Comparison of ENCODE assay signal across 19 cellular contexts in genomic region chr1:3940911-3941310, GRCh38. TPM values are rescaled to one million over a fixed set of nuclear protein-coding genes. Genes with fewer than 3 reads are reported as not detected.
DNase-seq lines count a peak whose midpoint lies in the region; ATAC-seq lines count a peak whose summit lies in the region.
"Had no signal": no experiment of that assay in that cellular context is flagged by ENCODE, and none has a peak within 500 bp of the region (broad histone marks: within the 10 kb centered on the region; RNA-seq: fewer than 3 reads in every experiment).

No MANE protein-coding gene starts in this region.

- H3K27me3 Mint-ChIP-seq in T-helper 17 cell = peaks cover 38% of the 10 kb centered on the region

- H3K9me3 ChIP-seq in T-helper 17 cell (ENCODE audit: control insufficient read depth, low read length, poor library complexity, severe bottlenecking) = no peaks in the 10 kb centered on the region

- H3K36me3 Mint-ChIP-seq in T-helper 17 cell (ENCODE audit: low read depth) = no peaks in the 10 kb centered on the region
- H3K36me3 Mint-ChIP-seq: CD8-positive, alpha-beta T cell; IgD-negative memory B cell had no signal

- peak; percentile 69 for DNase-seq in DMS53 (lab: John Stamatoyannopoulos, UW)
- no peak for DNase-seq in T-helper 17 cell
- peak; percentile 5 for DNase-seq in inferior parietal cortex (ENCODE audit: extremely low spot score)
- DNase-seq in superior temporal gyrus (ENCODE audit: extremely low spot score) = peak; percentile 12
- no peak for DNase-seq in activated CD8-positive, alpha-beta memory T cell treated with anti-CD3 and anti-CD28 coated beads for 24 hours
- no peak for DNase-seq in epidermal melanocyte (ENCODE audit: insufficient read length, low spot score)
- DNase-seq in NOMO-1 treated with dmso at 0.1 percent for 144 hours (lab: John Stamatoyannopoulos, UW; ENCODE audit: unreplicated experiment) = no peak
- DNase-seq: 8988T; Calu3; CD8-positive, alpha-beta T cell; DMS79; GDM1; H7; HFFc6 had no signal

- ATAC-seq in T-helper 17 cell = no peak
- ATAC-seq: CD8-positive, alpha-beta T cell; GM23338; HCT116; HepG2 had no signal

- peak overlapping the region; percentile 36 for H3K4me3 Mint-ChIP-seq in T-helper 17 cell
- H3K4me3 Mint-ChIP-seq: B cell; CD8-positive, alpha-beta T cell; GM23338; HFFc6; IgD-negative memory B cell had no signal

- H3K27ac Mint-ChIP-seq in T-helper 17 cell = no peak overlapping the region
- H3K27ac Mint-ChIP-seq: B cell; CD8-positive, alpha-beta T cell; GM23338; HFFc6; IgD-negative memory B cell had no signal

- H3K4me1 Mint-ChIP-seq in T-helper 17 cell = peaks cover 2% of the 10 kb centered on the region
- H3K4me1 Mint-ChIP-seq: B cell, IgD-negative memory B cell had no signal

RNA-seq across cellular contexts. Expression of gene C1orf174, which starts 40.8 kb away (rescaled TPM):
- 10 to 100 TPM; 13.5 to 16.4 TPM for total RNA-seq in T-helper 17 cell

Comparison
In these comparisons a context has a peak if more than half of its experiments do, and no peak if none do; other contexts are left out.
1. DNase-seq: peak in DMS53 (single experiment), inferior parietal cortex (single experiment) and superior temporal gyrus (single experiment); none in T-helper 17 cell (0 of 3), activated CD8-positive, alpha-beta memory T cell treated with anti-CD3 and anti-CD28 coated beads for 24 hours (single experiment), epidermal melanocyte (single experiment) and NOMO-1 treated with dmso at 0.1 percent for 144 hours (single experiment).